13 cellular contexts compared by ENCODE assay signal in genomic region chr12:94209240-94209639, GRCh38.
DNase-seq lines count a peak whose midpoint lies in the region; ATAC-seq and TF ChIP-seq lines count a peak whose summit lies in the region.
"Had no signal": no experiment of that assay in that cellular context is flagged by ENCODE, and none has a peak within 500 bp of the region (broad histone marks: within the 10 kb centered on the region; RNA-seq: fewer than 3 reads in every experiment).

No MANE protein-coding gene starts in this region.

- no peak overlapping the region for H3K4me3 ChIP-seq in OCI-LY7 (ENCODE audit: low read depth, low read length, poor library complexity, severe bottlenecking)
- H3K4me3 ChIP-seq: pancreas had no signal

- H3K27ac Mint-ChIP-seq in activated naive CD4-positive, alpha-beta T cell treated with anti-CD3 and anti-CD28 coated beads, Interleukin-2, amount 50 U/mL, for 24 hours: peak overlapping the region; percentile 55
- peak overlapping the region; percentile 98 for H3K27ac Mint-ChIP-seq in central memory CD8-positive, alpha-beta T cell (ENCODE audit: low read depth)

- no peaks in the 10 kb centered on the region for H3K9me3 Mint-ChIP-seq in activated naive CD4-positive, alpha-beta T cell treated with anti-CD3 and anti-CD28 coated beads, Interleukin-2, amount 50 U/mL, for 24 hours
- no peaks in the 10 kb centered on the region for H3K9me3 Mint-ChIP-seq in central memory CD8-positive, alpha-beta T cell

- H3K4me1 Mint-ChIP-seq in activated naive CD4-positive, alpha-beta T cell treated with anti-CD3 and anti-CD28 coated beads, Interleukin-2, amount 50 U/mL, for 24 hours: peaks cover 56% of the 10 kb centered on the region
- H3K4me1 Mint-ChIP-seq in central memory CD8-positive, alpha-beta T cell: peaks cover 42% of the 10 kb centered on the region

- peak overlapping the region; percentile 26 for H3K4me3 Mint-ChIP-seq in activated naive CD4-positive, alpha-beta T cell treated with anti-CD3 and anti-CD28 coated beads, Interleukin-2, amount 50 U/mL, for 24 hours
- no peak overlapping the region for H3K4me3 Mint-ChIP-seq in central memory CD8-positive, alpha-beta T cell

- H3K9me3 ChIP-seq in OCI-LY7 (ENCODE audit: low read length): no peaks in the 10 kb centered on the region
- H3K9me3 ChIP-seq: ascending aorta, pancreas had no signal

- H3K4me1 ChIP-seq in OCI-LY7 (ENCODE audit: insufficient read depth, low read length, poor library complexity, severe bottlenecking): peaks cover 57% of the 10 kb centered on the region
- H3K4me1 ChIP-seq: pancreas had no signal

- CTCF ChIA-PET in OCI-LY7 (lab: Charles Lee; ENCODE audit: unreplicated experiment): interaction anchor here (1.0 kb wide), 1 partner anchor 11 kb away, joined by 4 read pairs; no protein-coding TSS in a partner anchor

- no peak for TF ChIP-seq CTCF in OCI-LY7 (conservative IDR thresholded peaks at IDR 0.05; ENCODE audit: low read length)

- peaks cover 9% of the 10 kb centered on the region for H3K36me3 Mint-ChIP-seq in activated naive CD4-positive, alpha-beta T cell treated with anti-CD3 and anti-CD28 coated beads, Interleukin-2, amount 50 U/mL, for 24 hours
- H3K36me3 Mint-ChIP-seq in central memory CD8-positive, alpha-beta T cell (ENCODE audit: insufficient read depth): peaks cover 5% of the 10 kb centered on the region

- H3K27ac ChIP-seq in OCI-LY7 (ENCODE audit: low read depth, low read length, poor library complexity, severe bottlenecking): peak overlapping the region; percentile 96

- no peaks in the 10 kb centered on the region for H3K9me2 ChIP-seq in OCI-LY7 (ENCODE audit: insufficient read depth, low read length)

- intact Hi-C loops in OCI-LY7 (cut with micrococcal nuclease; ENCODE audit: unreplicated experiment): no loop called here

- no peaks in the 10 kb centered on the region; the same call in 1 of the 2 replicates for H3K79me2 ChIP-seq in OCI-LY7 (ENCODE audit: insufficient read depth, low read depth, low read length)

- no peaks in the 10 kb centered on the region for H3K36me3 ChIP-seq in OCI-LY7 (ENCODE audit: insufficient read depth, low read length)
- H3K36me3 ChIP-seq: ascending aorta, pancreas had no signal

- H3K4me2 ChIP-seq in OCI-LY7 (ENCODE audit: low read length): peak overlapping the region; percentile 99

- no peak overlapping the region; the same call in 1 of the 2 replicates for H2AFZ ChIP-seq in OCI-LY7 (ENCODE audit: low read length)

- POLR2A ChIA-PET in OCI-LY7 (lab: Charles Lee): interaction anchor here (1.3 to 8.1 kb wide), 7 partner anchors 12 to 49 kb away, joined by 3 to 68 read pairs (median 8); no protein-coding TSS in a partner anchor

- ATAC-seq in central memory CD8-positive, alpha-beta T cell (replicated peaks; ENCODE audit: extremely low read depth, poor library complexity, severe bottlenecking): no peak
- no peak for ATAC-seq in GM21390 (IDR thresholded peaks at IDR 0.05; ENCODE audit: unreplicated experiment)
- ATAC-seq: PC-3 had no signal

- H4K20me1 ChIP-seq in OCI-LY7 (ENCODE audit: insufficient read depth, low read length): no peaks in the 10 kb centered on the region

- no peak for DNase-seq in activated naive CD4-positive, alpha-beta T cell treated with anti-CD3 and anti-CD28 coated beads, Interleukin-2, amount 50 U/mL, for 16 hours
- DNase-seq in OCI-LY7 (ENCODE audit: low spot score) (no peak), T1000 (lab: John Stamatoyannopoulos, UW) (no peak), NCI-H2227 treated with DMSO at 0.1 percent for 48 hours (lab: John Stamatoyannopoulos, UW) (no peak)
- DNase-seq in central memory CD8-positive, alpha-beta T cell (ENCODE audit: low spot score in 2 of 2): no peak
- DNase-seq in activated CD4-positive, CD25-positive, alpha-beta regulatory T cell (lab: John Stamatoyannopoulos, UW): no peak
- DNase-seq: left ventricle myocardium superior, NCI-H1417, pancreas, PC-3 had no signal

- no peaks in the 10 kb centered on the region for H3K27me3 Mint-ChIP-seq in activated naive CD4-positive, alpha-beta T cell treated with anti-CD3 and anti-CD28 coated beads, Interleukin-2, amount 50 U/mL, for 24 hours
- H3K27me3 Mint-ChIP-seq in central memory CD8-positive, alpha-beta T cell: no peaks in the 10 kb centered on the region

- no TSS peak for BruUV-seq in OCI-LY7 (replicated peaks; lab: Mats Ljungman, UMichigan)
